In the genomic region with DNA sequence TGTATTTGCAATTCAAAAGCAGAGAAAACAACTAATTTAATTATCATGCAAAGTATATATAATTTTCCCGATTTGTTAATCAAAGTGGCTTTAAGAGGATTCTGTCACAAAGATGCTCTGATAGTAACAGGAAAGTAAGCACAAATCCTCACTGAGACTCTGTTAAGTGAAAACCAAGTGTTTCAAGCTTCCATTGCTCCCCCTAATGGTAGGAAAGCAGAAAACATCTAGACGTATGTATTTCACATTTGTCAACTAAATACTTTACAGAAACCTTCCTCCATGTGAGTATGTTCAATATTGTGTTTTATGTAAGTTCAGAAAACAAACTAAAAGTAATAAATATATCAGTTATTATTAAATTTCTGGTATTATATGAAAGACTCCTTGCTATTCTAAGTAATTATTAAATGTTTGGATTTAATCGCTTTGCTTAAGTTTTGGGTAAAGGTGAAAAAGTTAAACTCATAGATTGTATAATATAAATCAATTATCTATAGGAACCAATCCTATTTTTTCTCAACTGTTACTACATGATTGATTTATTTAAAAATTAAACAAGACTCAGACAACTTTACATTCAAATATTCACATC, we compare ENCODE assay signal across 8 cellular contexts. TPM values are rescaled to one million over a fixed set of nuclear protein-coding genes. Genes with fewer than 3 reads are reported as not detected.
DNase-seq lines count a peak whose midpoint lies in the region; ATAC-seq, FAIRE-seq and TF ChIP-seq lines count a peak whose summit lies in the region.

No MANE protein-coding gene starts in this region.

- no peaks in the 10 kb centered on the region for H3K36me3 ChIP-seq in mammary epithelial cell (ENCODE audit: insufficient read depth, low read length)
- no peaks in the 10 kb centered on the region for H3K36me3 ChIP-seq in mesenchymal stem cell (ENCODE audit: control insufficient read depth in 1 of 2, insufficient read depth in 2 of 2, low read depth in 1 of 2, low read length in 2 of 2)

- no peak overlapping the region for H4K91ac ChIP-seq in mesenchymal stem cell (ENCODE audit: low read length)

- TF ChIP-seq CTCF in D721Med (IDR thresholded peaks at IDR 0.05; ENCODE audit: insufficient read depth, missing control alignments) (peak; percentile 85), mammary epithelial cell (conservative IDR thresholded peaks at IDR 0.05 in 1 of 2, IDR thresholded peaks at IDR 0.05 in 1 of 2; ENCODE audit: extremely low read depth in 1 of 2, insufficient read depth in 1 of 2, low read depth in 1 of 2, low read length in 2 of 2) (peak; percentile 69 to 74)

- H2AK5ac ChIP-seq in mesenchymal stem cell (ENCODE audit: low read length, severe bottlenecking), result no peak overlapping the region

- 30% methylated on average over 3 of the region's 3 CpGs for WGBS in mammary epithelial cell (ENCODE audit: low coverage, missing lambda C conversion rate)
- no CpG with 5 or more reads among the region's 3 CpGs for WGBS in mesenchymal stem cell

- no peaks in the 10 kb centered on the region for H3K79me2 ChIP-seq in mammary epithelial cell (ENCODE audit: insufficient read depth, low read length)

- no peak overlapping the region for H3K14ac ChIP-seq in mesenchymal stem cell (ENCODE audit: low read length in 2 of 2)

- no peak overlapping the region for H2BK12ac ChIP-seq in mesenchymal stem cell (ENCODE audit: low read length in 2 of 2)

- no peak overlapping the region for H2BK120ac ChIP-seq in mesenchymal stem cell (ENCODE audit: low read depth, low read length)

- H2AFZ ChIP-seq in mammary epithelial cell (ENCODE audit: low read depth, low read length) (no peak overlapping the region), mesenchymal stem cell (ENCODE audit: low read depth, low read length) (no peak overlapping the region)

- no peaks in the 10 kb centered on the region for H4K20me1 ChIP-seq in mammary epithelial cell (ENCODE audit: insufficient read depth, low read length)

- no peak for DNase-seq in D721Med (ENCODE audit: insufficient read length, low spot score)
- DNase-seq in NCI-H460 (ENCODE audit: extremely low read depth, low read depth), result peak; percentile 62
- peak; percentile 45 for DNase-seq in mammary epithelial cell
- DNase-seq in mesenchymal stem cell, result peak; percentile 66
- DNase-seq in HuH-7.5 (ENCODE audit: low spot score), result no peak
- no peak for DNase-seq in activated naive CD4-positive, alpha-beta T cell (lab: John Stamatoyannopoulos, UW)

- ATAC-seq in GM19351 (IDR thresholded peaks at IDR 0.05; ENCODE audit: unreplicated experiment) (peak; percentile 83), HG03432 (IDR thresholded peaks at IDR 0.05; ENCODE audit: unreplicated experiment) (peak; percentile 78)

- no peak overlapping the region for H2BK15ac ChIP-seq in mesenchymal stem cell (ENCODE audit: low read depth, poor library complexity, severe bottlenecking)

- no peaks in the 10 kb centered on the region for H3K4me1 ChIP-seq in mammary epithelial cell (ENCODE audit: insufficient read depth, low read length)
- peaks cover 2% of the 10 kb centered on the region for H3K4me1 ChIP-seq in mesenchymal stem cell (ENCODE audit: control insufficient read depth, insufficient read depth, low read depth, low read length)

- in situ Hi-C loops in mammary epithelial cell (cut with MboI; ENCODE audit: low sequenced_read_pairs in 2 of 2), result loop anchor here (5.0 to 10.0 kb wide), 3 partner anchors 295 to 395 kb away; no protein-coding TSS in a partner anchor

- no peak overlapping the region for H3K4me3 ChIP-seq in mammary epithelial cell (replicated peaks in 1 of 3; ENCODE audit: insufficient read depth in 1 of 3, low read depth in 2 of 3, low read length in 3 of 3)
- no peak overlapping the region for H3K4me3 ChIP-seq in mesenchymal stem cell (ENCODE audit: insufficient read depth in 1 of 2, low read depth in 1 of 2, low read length in 2 of 2)

- BruUV-seq in mammary epithelial cell (replicated peaks; lab: Mats Ljungman, UMichigan), result no TSS peak

- H4K8ac ChIP-seq in mesenchymal stem cell (ENCODE audit: low read length), result no peak overlapping the region

- no peak overlapping the region for H3K18ac ChIP-seq in mesenchymal stem cell (ENCODE audit: low read depth in 1 of 2, low read length in 2 of 2)

- intact Hi-C loops in mammary epithelial cell (cut with micrococcal nuclease), result loop anchor here (1.0 kb wide), 1 partner anchor 297 kb away; no protein-coding TSS in a partner anchor

- FAIRE-seq in D721Med (lab: Jason Lieb, UNC), result peak; percentile 83

- H3K9ac ChIP-seq in mammary epithelial cell (ENCODE audit: insufficient read depth, low read length) (no peak overlapping the region), mesenchymal stem cell (ENCODE audit: low read length) (no peak overlapping the region)

- H3K23ac ChIP-seq in mesenchymal stem cell (ENCODE audit: low read length in 2 of 2), result no peak overlapping the region

- no peak overlapping the region for H3K27ac ChIP-seq in mammary epithelial cell (ENCODE audit: insufficient read depth, low read depth, low read length)
- H3K27ac ChIP-seq in mesenchymal stem cell (ENCODE audit: low read length, poor library complexity, severe bottlenecking), result no peak overlapping the region

- no peak overlapping the region for H2BK5ac ChIP-seq in mesenchymal stem cell (ENCODE audit: low read depth, low read length, poor library complexity, severe bottlenecking)

- H3K9me3 ChIP-seq in mammary epithelial cell (replicated peaks; ENCODE audit: insufficient read depth, low read length) (no peaks in the 10 kb centered on the region), mesenchymal stem cell (ENCODE audit: control insufficient read depth, low read length) (no peaks in the 10 kb centered on the region)

- H3K27me3 ChIP-seq in mammary epithelial cell (ENCODE audit: insufficient read depth, low read length), result no peaks in the 10 kb centered on the region
- H3K27me3 ChIP-seq in mesenchymal stem cell (ENCODE audit: control insufficient read depth in 1 of 2, insufficient read depth in 1 of 2, low read length in 2 of 2), result no peaks in the 10 kb centered on the region

- H3K4ac ChIP-seq in mesenchymal stem cell (ENCODE audit: low read depth in 1 of 2, low read length in 2 of 2), result no peak overlapping the region

- dilution Hi-C loops in mammary epithelial cell (cut with HindIII; ENCODE audit: low sequenced_read_pairs), result no loop called here

- H3K4me2 ChIP-seq in mammary epithelial cell (ENCODE audit: insufficient read depth, low read depth, low read length), result no peak overlapping the region
- H3K4me2 ChIP-seq in mesenchymal stem cell (ENCODE audit: low read length, poor library complexity, severe bottlenecking), result no peak overlapping the region

- H3K79me1 ChIP-seq in mesenchymal stem cell (replicated peaks; ENCODE audit: low read length, poor library complexity, severe bottlenecking), result no peaks in the 10 kb centered on the region

- CTCF ChIA-PET in mammary epithelial cell (lab: Charles Lee; ENCODE audit: low non-redundant PET), result no interaction called here

RNA-seq across cellular contexts. Expression of gene NTS, which starts 1.5 kb away (rescaled TPM):
- total RNA-seq in NCI-H460 (2014; rRNA removed; shearing (Covaris generic)), result 0.40 and 0.50 TPM in 2 replicates
- polyA plus RNA-seq in NCI-H460 (2014; cell fraction: nucleus; rRNA removed), result 0.26 and 1.0 TPM in 2 replicates
- total RNA-seq in mammary epithelial cell, result not detected
- polyA plus RNA-seq in mammary epithelial cell, result not detected
- not detected for polyA minus RNA-seq in mammary epithelial cell
- polyA plus RNA-seq in mesenchymal stem cell (2013, experiment 1 of 2), result not detected
- polyA plus RNA-seq in mesenchymal stem cell (2013, experiment 2 of 2), result not detected

RNA-seq across cellular contexts. Expression of gene RASSF9, which starts 36.4 kb away (rescaled TPM):
- total RNA-seq in NCI-H460 (2014; rRNA removed; shearing (Covaris generic)), result 0.07 and 0.14 TPM in 2 replicates
- 0.04 TPM in 1 of 2 replicates, not detected in the other for polyA plus RNA-seq in NCI-H460 (2014; cell fraction: nucleus; rRNA removed)
- total RNA-seq in mammary epithelial cell, result 10 to 100 TPM in 1 of 2 donors, 1 to 10 TPM in 1; 7.1 to 13.5 TPM
- polyA plus RNA-seq in mammary epithelial cell, result 2.6 TPM
- polyA minus RNA-seq in mammary epithelial cell, result 6.0 TPM
- polyA plus RNA-seq in mesenchymal stem cell (2013, experiment 1 of 2), result 0.04 TPM
- 0.07 TPM for polyA plus RNA-seq in mesenchymal stem cell (2013, experiment 2 of 2)

Comparison
In these comparisons a context has a peak if more than half of its experiments do, and no peak if none do; other contexts are left out.
1. DNase-seq: peak in NCI-H460 (single experiment), mammary epithelial cell (single experiment) and mesenchymal stem cell (single experiment); none in D721Med (single experiment), HuH-7.5 (single experiment) and activated naive CD4-positive, alpha-beta T cell (0 of 4).